In the genomic region with DNA sequence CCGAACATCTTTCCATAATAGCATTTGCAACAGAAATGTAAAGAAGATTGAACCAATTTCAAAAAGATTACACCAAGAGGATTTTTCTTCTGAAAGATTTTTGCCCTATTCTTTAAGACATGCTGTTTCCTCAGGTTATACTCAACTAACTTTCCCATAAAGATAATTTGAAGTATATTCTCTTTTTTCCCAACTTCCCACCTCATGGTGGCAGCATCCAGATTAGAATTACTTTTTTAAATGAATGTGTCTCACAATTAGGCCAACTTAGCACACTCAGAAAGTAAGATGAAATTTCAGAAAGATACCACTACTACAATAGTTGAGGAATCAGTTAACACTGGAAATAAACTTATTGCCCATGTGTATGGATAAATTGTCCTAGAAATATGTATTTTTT, we compare ENCODE assay signal across 1 cellular context.
TF ChIP-seq lines count a peak whose summit lies in the region.

No MANE protein-coding gene starts in this region.

TF ChIP-seq in H1, 55 proteins besides CTCF, POLR2A, EP300 and RAD21 (continued from another document):
- TF ChIP-seq SIN3A (conservative IDR thresholded peaks at IDR 0.05 in 1 of 2, IDR thresholded peaks at IDR 0.05 in 1 of 2; ENCODE audit: low read depth in 1 of 2, low read length in 2 of 2) (no peak), HDAC2 (IDR thresholded peaks at IDR 0.05; ENCODE audit: borderline replicate concordance in 1 of 2, low read depth in 2 of 2, low read length in 2 of 2) (no peak), PHF8 (conservative IDR thresholded peaks at IDR 0.05; ENCODE audit: low read depth, low read length) (no peak), SUZ12 (IDR thresholded peaks at IDR 0.05; ENCODE audit: low read length) (no peak), RXRA (IDR thresholded peaks at IDR 0.05; ENCODE audit: insufficient read depth, low read depth, low read length) (no peak), CHD1 (IDR thresholded peaks at IDR 0.05; ENCODE audit: low read depth, low read length) (no peak), GTF2F1 (IDR thresholded peaks at IDR 0.05; ENCODE audit: borderline replicate concordance, low read depth, low read length) (no peak), NRF1 (IDR thresholded peaks at IDR 0.05; ENCODE audit: low read depth, low read length) (no peak)
